21 cellular contexts compared by ENCODE assay signal in genomic region chr14:24613747-24614146, GRCh38. TPM values are rescaled to one million over a fixed set of nuclear protein-coding genes. Genes with fewer than 3 reads are reported as not detected.
DNase-seq lines count a peak whose midpoint lies in the region; ATAC-seq and TF ChIP-seq lines count a peak whose summit lies in the region.
"Had no signal": no experiment of that assay in that cellular context is flagged by ENCODE, and none has a peak within 500 bp of the region (broad histone marks: within the 10 kb centered on the region; RNA-seq: fewer than 3 reads in every experiment).

No MANE protein-coding gene starts in this region.

- no peaks in the 10 kb centered on the region for H3K27me3 ChIP-seq in ascending aorta

- H3K36me3 ChIP-seq in ascending aorta = no peaks in the 10 kb centered on the region

- peaks cover 2% of the 10 kb centered on the region for H3K9me3 Mint-ChIP-seq in activated CD8-positive, alpha-beta memory T cell treated with anti-CD3 and anti-CD28 coated beads, Interleukin-2, amount 10 ng/mL, durations not matched to agents 7 days and 5 days (ENCODE audit: low read depth)
- peaks cover 10% of the 10 kb centered on the region for H3K9me3 Mint-ChIP-seq in activated T-helper 1 cell treated with anti-CD3 and anti-CD28 coated beads, Interleukin-12 subunit alpha, Interleukin-12 subunit beta, Interleukin-2, Interleukin-4 antibody, amounts not matched to agents 30 ng/mL and 10 ng/mL and 1 ng/mL, durations not matched to agents 14 hours and 24 hours and 36 hours
- peaks cover 5 to 7% of the 10 kb centered on the region in 2 donors for H3K9me3 Mint-ChIP-seq in stimulated activated naive B cell treated with anti-CD40 and anti-IgM and Interleukin-4, amounts not matched to agents 10 μg/mL and 1 μg/mL and 100 μg/mL, for 72 hours

- ATAC-seq in activated CD8-positive, alpha-beta memory T cell treated with anti-CD3 and anti-CD28 coated beads, Interleukin-2, amount 10 ng/mL, durations not matched to agents 7 days and 5 days = no peak
- peak; percentile 74 for ATAC-seq in esophagus mucosa
- ATAC-seq in stimulated activated naive B cell treated with anti-CD40 and anti-IgM and Interleukin-4, amounts not matched to agents 10 μg/mL and 1 μg/mL and 100 μg/mL, for 72 hours (replicated peaks) = no peak
- ATAC-seq: HCT116 had no signal

- peaks cover 8% of the 10 kb centered on the region for H3K36me3 Mint-ChIP-seq in activated CD8-positive, alpha-beta memory T cell treated with anti-CD3 and anti-CD28 coated beads, Interleukin-2, amount 10 ng/mL, durations not matched to agents 7 days and 5 days
- H3K36me3 Mint-ChIP-seq in activated T-helper 1 cell treated with anti-CD3 and anti-CD28 coated beads, Interleukin-12 subunit alpha, Interleukin-12 subunit beta, Interleukin-2, Interleukin-4 antibody, amounts not matched to agents 30 ng/mL and 10 ng/mL and 1 ng/mL, durations not matched to agents 14 hours and 24 hours and 36 hours (ENCODE audit: low read depth) = peaks cover 7% of the 10 kb centered on the region
- peaks cover 3 to 5% of the 10 kb centered on the region in 2 donors for H3K36me3 Mint-ChIP-seq in stimulated activated naive B cell treated with anti-CD40 and anti-IgM and Interleukin-4, amounts not matched to agents 10 μg/mL and 1 μg/mL and 100 μg/mL, for 72 hours

- DNase-seq in activated CD8-positive, alpha-beta memory T cell treated with anti-CD3 and anti-CD28 coated beads, Interleukin-2, amount 10 ng/mL, durations not matched to agents 7 days and 5 days = no peak
- no peak for DNase-seq in activated CD8-positive, alpha-beta memory T cell treated with anti-CD3 and anti-CD28 coated beads, Interleukin-2, amount 50 U/mL, for 48 hours
- no peak for DNase-seq in activated T-helper 1 cell treated with anti-CD3 and anti-CD28 coated beads, Interleukin-12 subunit alpha, Interleukin-12 subunit beta, Interleukin-2, Interleukin-4 antibody, amounts not matched to agents 30 ng/mL and 10 ng/mL and 1 ng/mL, durations not matched to agents 14 hours and 24 hours and 36 hours (ENCODE audit: low spot score)
- DNase-seq in stimulated activated naive B cell treated with anti-CD40 and anti-IgM and Interleukin-4, amounts not matched to agents 10 μg/mL and 1 μg/mL and 100 μg/mL, for 72 hours = no peak
- DNase-seq in caudate nucleus (lab: John Stamatoyannopoulos, UW) (no peak), ascending aorta (ENCODE audit: low spot score in 2 of 2) (no peak)
- no peak for DNase-seq in central memory CD4-positive, alpha-beta T cell
- DNase-seq: C1 segment of cervical spinal cord, EL, GF-D8, KG1, NCI-H1105, NCI-H146, NCI-H2171 treated with DMSO at 0.1 percent for 48 hours, NCI-H524 treated with DMSO at 0.1 percent for 48 hours, NCI-H82, SHP77 had no signal

- H3K27ac ChIP-seq in caudate nucleus (ENCODE audit: low read depth, low read length) (no peak overlapping the region), ascending aorta (no peak overlapping the region)

- peaks cover 53% of the 10 kb centered on the region for H3K4me1 Mint-ChIP-seq in activated CD8-positive, alpha-beta memory T cell treated with anti-CD3 and anti-CD28 coated beads, Interleukin-2, amount 10 ng/mL, durations not matched to agents 7 days and 5 days
- H3K4me1 Mint-ChIP-seq in activated T-helper 1 cell treated with anti-CD3 and anti-CD28 coated beads, Interleukin-12 subunit alpha, Interleukin-12 subunit beta, Interleukin-2, Interleukin-4 antibody, amounts not matched to agents 30 ng/mL and 10 ng/mL and 1 ng/mL, durations not matched to agents 14 hours and 24 hours and 36 hours (ENCODE audit: low read depth) = peaks cover 50% of the 10 kb centered on the region
- peaks cover 21 to 34% of the 10 kb centered on the region in 2 donors for H3K4me1 Mint-ChIP-seq in stimulated activated naive B cell treated with anti-CD40 and anti-IgM and Interleukin-4, amounts not matched to agents 10 μg/mL and 1 μg/mL and 100 μg/mL, for 72 hours

- CTCF ChIA-PET in activated CD8-positive, alpha-beta memory T cell treated with anti-CD3 and anti-CD28 coated beads, Interleukin-2, amount 10 ng/mL, durations not matched to agents 7 days and 5 days (lab: Charles Lee) = interaction anchor here (1.1 to 4.2 kb wide), 4 partner anchors 8 to 60 kb away, joined by 3 to 17 read pairs (median 4); no protein-coding TSS in a partner anchor

- H3K27me3 Mint-ChIP-seq in activated CD8-positive, alpha-beta memory T cell treated with anti-CD3 and anti-CD28 coated beads, Interleukin-2, amount 10 ng/mL, durations not matched to agents 7 days and 5 days = no peaks in the 10 kb centered on the region
- H3K27me3 Mint-ChIP-seq in activated T-helper 1 cell treated with anti-CD3 and anti-CD28 coated beads, Interleukin-12 subunit alpha, Interleukin-12 subunit beta, Interleukin-2, Interleukin-4 antibody, amounts not matched to agents 30 ng/mL and 10 ng/mL and 1 ng/mL, durations not matched to agents 14 hours and 24 hours and 36 hours (ENCODE audit: insufficient read depth) = peaks cover 2% of the 10 kb centered on the region
- H3K27me3 Mint-ChIP-seq in stimulated activated naive B cell treated with anti-CD40 and anti-IgM and Interleukin-4, amounts not matched to agents 10 μg/mL and 1 μg/mL and 100 μg/mL, for 72 hours = no peaks in the 10 kb centered on the region

- no peaks in the 10 kb centered on the region for H3K4me1 ChIP-seq in ascending aorta

- TF ChIP-seq CTCF in ascending aorta (IDR thresholded peaks at IDR 0.05) = no peak

- H3K4me3 Mint-ChIP-seq in activated CD8-positive, alpha-beta memory T cell treated with anti-CD3 and anti-CD28 coated beads, Interleukin-2, amount 10 ng/mL, durations not matched to agents 7 days and 5 days = no peak overlapping the region
- H3K4me3 Mint-ChIP-seq in activated T-helper 1 cell treated with anti-CD3 and anti-CD28 coated beads, Interleukin-12 subunit alpha, Interleukin-12 subunit beta, Interleukin-2, Interleukin-4 antibody, amounts not matched to agents 30 ng/mL and 10 ng/mL and 1 ng/mL, durations not matched to agents 14 hours and 24 hours and 36 hours = peak overlapping the region; percentile 35
- H3K4me3 Mint-ChIP-seq in stimulated activated naive B cell treated with anti-CD40 and anti-IgM and Interleukin-4, amounts not matched to agents 10 μg/mL and 1 μg/mL and 100 μg/mL, for 72 hours = no peak overlapping the region

- peak overlapping the region; percentile 22 for H3K27ac Mint-ChIP-seq in activated CD8-positive, alpha-beta memory T cell treated with anti-CD3 and anti-CD28 coated beads, Interleukin-2, amount 10 ng/mL, durations not matched to agents 7 days and 5 days
- H3K27ac Mint-ChIP-seq in activated T-helper 1 cell treated with anti-CD3 and anti-CD28 coated beads, Interleukin-12 subunit alpha, Interleukin-12 subunit beta, Interleukin-2, Interleukin-4 antibody, amounts not matched to agents 30 ng/mL and 10 ng/mL and 1 ng/mL, durations not matched to agents 14 hours and 24 hours and 36 hours = peak overlapping the region; percentile 27
- H3K27ac Mint-ChIP-seq in stimulated activated naive B cell treated with anti-CD40 and anti-IgM and Interleukin-4, amounts not matched to agents 10 μg/mL and 1 μg/mL and 100 μg/mL, for 72 hours = peak overlapping the region; percentile 16

- intact Hi-C loops in activated T-helper 1 cell treated with anti-CD3 and anti-CD28 coated beads, Interleukin-12 subunit alpha, Interleukin-12 subunit beta, Interleukin-2, Interleukin-4 antibody, amounts not matched to agents 30 ng/mL and 10 ng/mL and 1 ng/mL, durations not matched to agents 14 hours and 24 hours and 36 hours (cut with micrococcal nuclease) = no loop called here
- intact Hi-C loops in ascending aorta (cut with DNase I) = no loop called here

- H3K4me3 ChIP-seq in ascending aorta = no peak overlapping the region

- no peaks in the 10 kb centered on the region for H3K9me3 ChIP-seq in ascending aorta

RNA-seq across cellular contexts. Expression of gene GZMH, which starts 4.3 kb away (rescaled TPM):
- 10 to 100 TPM; 35.8 to 80.0 TPM for total RNA-seq in activated CD8-positive, alpha-beta memory T cell treated with anti-CD3 and anti-CD28 coated beads, Interleukin-2, amount 10 ng/mL, durations not matched to agents 7 days and 5 days
- total RNA-seq in activated T-helper 1 cell treated with anti-CD3 and anti-CD28 coated beads, Interleukin-12 subunit alpha, Interleukin-12 subunit beta, Interleukin-2, Interleukin-4 antibody, amounts not matched to agents 30 ng/mL and 10 ng/mL and 1 ng/mL, durations not matched to agents 14 hours and 24 hours and 36 hours = 35.7 and 35.9 TPM in 2 replicates
- total RNA-seq in esophagus mucosa (not detected), ascending aorta (0.96 TPM)
- total RNA-seq: A172, H1 had no signal

RNA-seq across cellular contexts. Expression of gene GZMB, which starts 20.2 kb away (rescaled TPM):
- total RNA-seq in activated CD8-positive, alpha-beta memory T cell treated with anti-CD3 and anti-CD28 coated beads, Interleukin-2, amount 10 ng/mL, durations not matched to agents 7 days and 5 days = 1,000 to 10,000 TPM; 1,034 to 2,662 TPM
- 6,140 and 6,145 TPM in 2 replicates for total RNA-seq in activated T-helper 1 cell treated with anti-CD3 and anti-CD28 coated beads, Interleukin-12 subunit alpha, Interleukin-12 subunit beta, Interleukin-2, Interleukin-4 antibody, amounts not matched to agents 30 ng/mL and 10 ng/mL and 1 ng/mL, durations not matched to agents 14 hours and 24 hours and 36 hours
- total RNA-seq in esophagus mucosa (1.2 TPM), ascending aorta (not detected)
- total RNA-seq: A172, H1 had no signal

RNA-seq across cellular contexts. Expression of gene CTSG, which starts 37.7 kb away (rescaled TPM):
- total RNA-seq in activated CD8-positive, alpha-beta memory T cell treated with anti-CD3 and anti-CD28 coated beads, Interleukin-2, amount 10 ng/mL, durations not matched to agents 7 days and 5 days = not detected
- not detected in 2 replicates for total RNA-seq in activated T-helper 1 cell treated with anti-CD3 and anti-CD28 coated beads, Interleukin-12 subunit alpha, Interleukin-12 subunit beta, Interleukin-2, Interleukin-4 antibody, amounts not matched to agents 30 ng/mL and 10 ng/mL and 1 ng/mL, durations not matched to agents 14 hours and 24 hours and 36 hours
- total RNA-seq in esophagus mucosa (not detected), ascending aorta (not detected)
- total RNA-seq: A172, H1 had no signal

Comparison
In these comparisons a context has a peak if more than half of its experiments do, and no peak if none do; other contexts are left out.
1. RNA of gene GZMH, which starts 4.3 kb away (total RNA-seq): 35.8 to 80.0 TPM in activated CD8-positive, alpha-beta memory T cell treated with anti-CD3 and anti-CD28 coated beads, Interleukin-2, amount 10 ng/mL, durations not matched to agents 7 days and 5 days and 35.7 to 35.9 TPM in activated T-helper 1 cell treated with anti-CD3 and anti-CD28 coated beads, Interleukin-12 subunit alpha, Interleukin-12 subunit beta, Interleukin-2, Interleukin-4 antibody, amounts not matched to agents 30 ng/mL and 10 ng/mL and 1 ng/mL, durations not matched to agents 14 hours and 24 hours and 36 hours; 0.96 TPM in ascending aorta (single experiment) and not detected in esophagus mucosa (single experiment); every median in the first group is over 10 times any median in the second.
2. RNA of gene GZMB, which starts 20.2 kb away (total RNA-seq): 6,140 to 6,145 TPM in activated T-helper 1 cell treated with anti-CD3 and anti-CD28 coated beads, Interleukin-12 subunit alpha, Interleukin-12 subunit beta, Interleukin-2, Interleukin-4 antibody, amounts not matched to agents 30 ng/mL and 10 ng/mL and 1 ng/mL, durations not matched to agents 14 hours and 24 hours and 36 hours and 1,034 to 2,662 TPM in activated CD8-positive, alpha-beta memory T cell treated with anti-CD3 and anti-CD28 coated beads, Interleukin-2, amount 10 ng/mL, durations not matched to agents 7 days and 5 days; 1.2 TPM in esophagus mucosa (single experiment) and not detected in ascending aorta (single experiment); every median in the first group is over 100 times any median in the second.
3. Peak in every context shown above with its lines, with median percentiles within 50 percentile points of each other: H3K27ac Mint-ChIP-seq.